ENCODE assay signal across 1 cellular context in genomic region chr1:27350673-27351540, GRCh38.
TF ChIP-seq lines count a peak whose summit lies in the region.

No MANE protein-coding gene starts in this region.

TF ChIP-seq in HepG2, 621 proteins besides CTCF, POLR2A, EP300 and RAD21 (continued from another document):
- TF ChIP-seq SIN3A (IDR thresholded peaks at IDR 0.05; ENCODE audit: borderline replicate concordance, low read depth, low read length) (no peak), GTF3A (CRISPR knock-in tag; conservative IDR thresholded peaks at IDR 0.05) (no peak), SAFB2 (CRISPR knock-in tag; IDR thresholded peaks at IDR 0.05; ENCODE audit: borderline replicate concordance, low read depth) (no peak), POLR2AphosphoS5 (IDR thresholded peaks at IDR 0.05; ENCODE audit: low read depth, low read length) (0 out of 2 replicates have a peak, but pooled peaks have one; percentile 12), EED (CRISPR knock-in tag; IDR thresholded peaks at IDR 0.05) (no peak), ZNF280B (CRISPR knock-in tag; IDR thresholded peaks at IDR 0.05; ENCODE audit: borderline replicate concordance) (no peak), ZNF510 (CRISPR knock-in tag; IDR thresholded peaks at IDR 0.05; ENCODE audit: low read depth) (no peak), CREB3 (CRISPR knock-in tag; IDR thresholded peaks at IDR 0.05) (no peak), MYPOP (CRISPR knock-in tag; IDR thresholded peaks at IDR 0.05) (no peak), GABPA (IDR thresholded peaks at IDR 0.05; ENCODE audit: low read depth, low read length) (no peak), GABPA (CRISPR knock-in tag; IDR thresholded peaks at IDR 0.05; ENCODE audit: low read depth) (no peak), ZNF138 (CRISPR knock-in tag; IDR thresholded peaks at IDR 0.05; ENCODE audit: low read depth) (no peak), ZC3H13 (CRISPR knock-in tag; IDR thresholded peaks at IDR 0.05) (no peak), POLR2G (IDR thresholded peaks at IDR 0.05; ENCODE audit: low read depth, low read length) (no peak; the same call in 1 of the 2 replicates), MAZ (IDR thresholded peaks at IDR 0.05; ENCODE audit: borderline replicate concordance, low read depth, low read length) (peak; percentile 23; the same call in 1 of the 2 replicates), MAZ (CRISPR knock-in tag; IDR thresholded peaks at IDR 0.05; ENCODE audit: low read depth) (no peak), ZNF530 (CRISPR knock-in tag; IDR thresholded peaks at IDR 0.05; ENCODE audit: low read depth) (no peak), NBN (conservative IDR thresholded peaks at IDR 0.05) (no peak), ZNF276 (CRISPR knock-in tag; IDR thresholded peaks at IDR 0.05; ENCODE audit: low read depth) (no peak), FOXC1 (CRISPR knock-in tag; IDR thresholded peaks at IDR 0.05; ENCODE audit: borderline replicate concordance) (no peak), THAP11 (CRISPR knock-in tag; IDR thresholded peaks at IDR 0.05) (no peak), ZNF292 (CRISPR knock-in tag; IDR thresholded peaks at IDR 0.05; ENCODE audit: borderline replicate concordance, low read depth) (no peak), NFAT5 (CRISPR knock-in tag; IDR thresholded peaks at IDR 0.05) (no peak), ZNF10 (CRISPR knock-in tag; IDR thresholded peaks at IDR 0.05; ENCODE audit: borderline replicate concordance, low read depth) (no peak), MEF2D (CRISPR knock-in tag; IDR thresholded peaks at IDR 0.05) (no peak), ZNF343 (CRISPR knock-in tag; IDR thresholded peaks at IDR 0.05) (no peak), BCL6 (CRISPR knock-in tag; IDR thresholded peaks at IDR 0.05) (no peak), NFIC (IDR thresholded peaks at IDR 0.05; ENCODE audit: low read length) (no peak), PHF21A (CRISPR knock-in tag; IDR thresholded peaks at IDR 0.05) (no peak), HOXA9 (CRISPR knock-in tag; IDR thresholded peaks at IDR 0.05; ENCODE audit: borderline replicate concordance) (no peak), KLF12 (CRISPR knock-in tag; IDR thresholded peaks at IDR 0.05; ENCODE audit: borderline replicate concordance) (peak; percentile 42; the same call in 1 of the 2 replicates), ZNF331 (CRISPR knock-in tag; IDR thresholded peaks at IDR 0.05) (no peak), ZNF260 (CRISPR knock-in tag; IDR thresholded peaks at IDR 0.05; ENCODE audit: borderline replicate concordance, low read depth) (no peak), ZNF101 (CRISPR knock-in tag; IDR thresholded peaks at IDR 0.05; ENCODE audit: borderline replicate concordance, low read depth) (no peak), PHF20 (CRISPR knock-in tag; IDR thresholded peaks at IDR 0.05) (no peak), ATRX (CRISPR knock-in tag; IDR thresholded peaks at IDR 0.05; ENCODE audit: borderline replicate concordance) (no peak), ZNF788 (CRISPR knock-in tag; IDR thresholded peaks at IDR 0.05; ENCODE audit: borderline replicate concordance) (no peak), ELK4 (CRISPR knock-in tag; IDR thresholded peaks at IDR 0.05; ENCODE audit: borderline replicate concordance) (no peak), ARNT (IDR thresholded peaks at IDR 0.05) (no peak), IRF2 (CRISPR knock-in tag; IDR thresholded peaks at IDR 0.05) (no peak)
